Comparison of ENCODE assay signal across 5 cellular contexts in genomic region chr18:61397222-61397621, GRCh38.
"Had no signal": no experiment of that assay in that cellular context is flagged by ENCODE, and none has a peak within 500 bp of the region (broad histone marks: within the 10 kb centered on the region; RNA-seq: fewer than 3 reads in every experiment).

No MANE protein-coding gene starts in this region.

- ATAC-seq: GM23338, K562 had no signal

- H3K4me3 Mint-ChIP-seq: GM23338, H9 had no signal

- H3K4me1 Mint-ChIP-seq: GM23338, H9 had no signal

- DNase-seq: H9, HCEC 1CT, IMR-90 had no signal

- H3K9me3 Mint-ChIP-seq: GM23338, H9 had no signal

- H3K4me3 ChIP-seq: GM23338, K562 had no signal

- H2AFZ ChIP-seq: GM23338 had no signal

- H3K4me2 ChIP-seq: GM23338 had no signal

- H3K27ac Mint-ChIP-seq: GM23338 had no signal
